12 cellular contexts compared by ENCODE assay signal in the genomic region with DNA sequence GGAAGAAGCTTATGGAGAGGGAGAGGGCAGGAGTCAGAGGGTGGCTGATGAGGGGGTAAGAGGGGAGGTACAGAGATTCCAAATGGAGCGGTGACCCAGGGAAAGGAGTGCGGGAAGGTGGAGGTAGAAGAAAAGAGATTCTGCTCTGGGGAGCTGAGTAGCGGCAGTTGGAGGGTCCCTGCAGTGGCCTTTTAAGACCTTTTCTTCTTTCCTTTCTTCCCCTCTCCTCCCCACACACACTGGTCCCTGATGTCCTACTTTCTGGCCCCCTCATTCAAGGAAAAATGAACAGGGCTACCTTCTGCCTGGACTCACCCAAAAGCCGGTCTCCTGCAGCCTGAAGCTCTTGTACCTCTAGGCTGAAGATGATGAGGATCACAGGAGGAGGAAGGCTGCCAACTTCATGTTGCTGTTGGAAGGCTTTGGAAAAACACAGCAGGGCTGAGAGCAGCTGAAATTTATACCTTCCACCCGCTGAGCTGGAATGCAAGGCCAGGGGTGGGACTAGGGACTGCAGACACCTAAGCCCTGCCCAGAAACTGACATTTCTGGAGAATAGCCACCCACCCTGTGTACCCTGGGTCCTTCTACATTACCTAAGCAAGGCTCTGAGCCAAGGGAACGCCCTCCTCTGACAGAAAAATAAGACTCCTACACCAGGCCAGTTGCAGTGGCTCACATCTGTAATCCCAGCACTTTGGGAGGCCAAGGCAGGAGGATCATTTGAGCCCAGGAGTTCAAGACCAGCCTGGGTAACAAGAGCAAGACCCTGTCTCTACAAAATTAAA. TPM values are rescaled to one million over a fixed set of nuclear protein-coding genes. Genes with fewer than 3 reads are reported as not detected.
DNase-seq lines count a peak whose midpoint lies in the region; ATAC-seq, FAIRE-seq and TF ChIP-seq lines count a peak whose summit lies in the region.
"Had no signal": no experiment of that assay in that cellular context is flagged by ENCODE, and none has a peak within 500 bp of the region (broad histone marks: within the 10 kb centered on the region; RNA-seq: fewer than 3 reads in every experiment).

No MANE protein-coding gene starts in this region.

- no peak for TF ChIP-seq RAD21 in A549 (conservative IDR thresholded peaks at IDR 0.05 in 1 of 2, IDR thresholded peaks at IDR 0.05 in 1 of 2)

- peak overlapping the region; percentile 64 for H3K4me2 ChIP-seq in A549

- 73% methylated on average over 6 of the region's 6 CpGs for WGBS in A549 (ENCODE audit: missing lambda C conversion rate)

- TF ChIP-seq CTCF in A549 (IDR thresholded peaks at IDR 0.05): no peak
- TF ChIP-seq CTCF in left lung (IDR thresholded peaks at IDR 0.05): no peak
- TF ChIP-seq CTCF in coronary artery (IDR thresholded peaks at IDR 0.05): no peak

- H3K9me3 ChIP-seq in A549 (no peaks in the 10 kb centered on the region), left lung (peaks cover 0 to 2% of the 10 kb centered on the region in 2 donors)

- CTCF ChIA-PET in A549 (lab: Yijun Ruan, JAX): interaction anchor here (1.4 to 2.1 kb wide), 2 partner anchors 11 to 505 kb away, joined by 3 to 9 read pairs; no protein-coding TSS in a partner anchor

- H3K27ac ChIP-seq in A549 (peak overlapping the region; percentile 50 to 75), left lung (no peak overlapping the region), coronary artery (no peak overlapping the region)

- H3K4me1 ChIP-seq in A549 (peaks cover 66% of the 10 kb centered on the region), left lung (peaks cover 0 to 64% of the 10 kb centered on the region in 2 donors)

- H3K27me3 ChIP-seq in left lung: no peaks in the 10 kb centered on the region

- TF ChIP-seq POLR2A in A549 (IDR thresholded peaks at IDR 0.05; ENCODE audit: low read length): no peak

- peak; percentile 52 to 55 for DNase-seq in A549 (ENCODE audit: low read depth in 1 of 2, low spot score in 1 of 2)
- peak; percentile 77 for DNase-seq in HTR-8/SVneo (ENCODE audit: insufficient read length, low spot score)
- peak; percentile 79 for DNase-seq in astrocyte of the hippocampus (ENCODE audit: low read depth, low spot score)
- no peak for DNase-seq in left lung
- no peak for DNase-seq in NCI-H1105 treated with DMSO at 0.1 percent for 48 hours (lab: John Stamatoyannopoulos, UW)
- no peak for DNase-seq in NCI-H1092 treated with DMSO at 0.1 percent for 48 hours (lab: John Stamatoyannopoulos, UW)
- no peak for DNase-seq in coronary artery (ENCODE audit: low spot score)
- DNase-seq in SKM-1 treated with dmso at 0.1 percent for 144 hours (lab: John Stamatoyannopoulos, UW; ENCODE audit: unreplicated experiment): no peak
- DNase-seq: NCI-H510A; stimulated activated CD4-positive, alpha-beta T cell treated with anti-CD3 and anti-CD28 coated beads, Interleukin-15, amount 100 ng/mL, for 24 hours had no signal

- FAIRE-seq in A549 (lab: Jason Lieb, UNC) (no peak), HTR-8/SVneo (lab: Jason Lieb, UNC) (peak; percentile 90)
- FAIRE-seq: GM12878 had no signal

- intact Hi-C loops in left lung (cut with DNase I): no loop called here

- ATAC-seq in A549 (peak; percentile 55 to 75), left lung (peak; percentile 65)
- ATAC-seq: activated T-helper 17 cell treated with anti-CD3 and anti-CD28 coated beads, Interleukin-2, amount 50 U/mL, for 72 hours had no signal

- H3K4me3 ChIP-seq in A549 (peak overlapping the region; percentile 15; the same call in 1 of the 3 replicates), left lung (no peak overlapping the region), coronary artery (no peak overlapping the region)

- no peaks in the 10 kb centered on the region for H3K36me3 ChIP-seq in left lung

- POLR2A ChIA-PET in A549 (lab: Yijun Ruan, JAX): no interaction called here

- TF ChIP-seq EP300 in A549 (IDR thresholded peaks at IDR 0.05): no peak

TF ChIP-seq in A549, 52 proteins besides CTCF, POLR2A, EP300 and RAD21:
- no peak for TF ChIP-seq MAFK (IDR thresholded peaks at IDR 0.05; ENCODE audit: partially characterized antibody)
- TF ChIP-seq PHF8 (IDR thresholded peaks at IDR 0.05; ENCODE audit: borderline replicate concordance, low read depth): no peak
- TF ChIP-seq NFE2L2 (conservative IDR thresholded peaks at IDR 0.05; ENCODE audit: low read length): no peak
- TF ChIP-seq MYC (IDR thresholded peaks at IDR 0.05; ENCODE audit: borderline replicate concordance, low read length): no peak
- no peak for TF ChIP-seq SREBF2 (IDR thresholded peaks at IDR 0.05)
TF ChIP-seq in A549: peak in this region for 0.

RNA-seq across cellular contexts. Expression of a gene that starts 9.4 kb away (rescaled TPM):
- 44.0 and 47.6 TPM in 2 replicates for polyA plus RNA-seq in A549 (2011; rRNA removed)
- 18.3 and 20.0 TPM in 2 replicates for polyA plus RNA-seq in A549 (2012; cell fraction: cytosol; rRNA removed)
- 57.9 and 68.1 TPM in 2 replicates for polyA plus RNA-seq in A549 (2012; cell fraction: nucleus; rRNA removed)
- 20.7 to 22.9 TPM (median 21.1 TPM) in 3 replicates for polyA plus RNA-seq in A549 (2017; fragmentation: RNase III; extraction: RNeasy Plus Mini Kit Qiagen cat#74134 plus additional on column Dnase treatment)
- 64.2 and 69.9 TPM in 2 replicates for polyA minus RNA-seq in A549 (2011; rRNA and poly(A)+ RNA removed)
- total RNA-seq in left lung: 10 to 100 TPM; 20.8 TPM

Comparison
In these comparisons a context has a peak if more than half of its experiments do, and no peak if none do; other contexts are left out.
1. DNase-seq: peak in A549 (2 of 2), HTR-8/SVneo (single experiment) and astrocyte of the hippocampus (single experiment); none in left lung (0 of 2), NCI-H1105 treated with DMSO at 0.1 percent for 48 hours (single experiment), NCI-H1092 treated with DMSO at 0.1 percent for 48 hours (single experiment), coronary artery (single experiment) and SKM-1 treated with dmso at 0.1 percent for 144 hours (single experiment).
2. H3K27ac ChIP-seq: peak in A549 (2 of 2); none in left lung (0 of 2) and coronary artery (0 of 2).